11 cellular contexts compared by ENCODE assay signal in the genomic region with DNA sequence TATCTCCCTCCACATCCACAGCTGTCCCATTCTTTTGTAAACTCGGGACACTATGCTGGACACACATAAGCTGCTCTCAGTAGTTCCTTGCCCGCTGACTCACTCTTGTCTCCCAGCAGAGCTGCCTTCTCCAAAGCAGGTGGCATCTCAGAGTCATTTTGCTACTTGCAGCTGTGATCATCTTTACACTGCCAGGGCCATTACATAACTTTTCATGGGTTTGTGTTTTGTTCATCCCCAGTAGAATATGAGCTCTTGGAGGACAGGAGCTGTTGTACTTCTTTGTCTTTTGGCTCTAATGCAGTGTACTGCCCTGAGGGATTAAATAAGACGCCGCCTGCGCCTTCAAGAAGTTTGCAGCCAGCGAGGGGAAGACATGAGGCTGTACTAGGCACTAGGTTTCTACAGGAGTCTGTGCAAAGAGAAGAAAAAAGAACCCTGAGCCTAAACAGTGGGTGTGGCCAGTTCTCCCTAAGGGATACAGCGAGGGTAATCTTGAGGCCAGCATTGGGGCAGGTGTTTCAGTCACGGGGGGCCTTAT. TPM values are rescaled to one million over a fixed set of nuclear protein-coding genes. Genes with fewer than 3 reads are reported as not detected.
A peak's percentile ranks its signal among the peaks of the same experiment; 100 is the strongest.
DNase-seq lines count a peak whose midpoint lies in the region; ATAC-seq and TF ChIP-seq lines count a peak whose summit lies in the region.
"Had no signal": no experiment of that assay in that cellular context is flagged by ENCODE, and none has a peak within 500 bp of the region (broad histone marks: within the 10 kb centered on the region; RNA-seq: fewer than 3 reads in every experiment).

No MANE protein-coding gene starts in this region.

- H4K20me1 ChIP-seq in osteoblast (ENCODE audit: insufficient read depth, low read length) = peaks cover 7% of the 10 kb centered on the region

- peak; percentile 54 for DNase-seq in activated CD4-positive, alpha-beta memory T cell treated with anti-CD3 and anti-CD28 coated beads for 36 hours
- DNase-seq in activated CD4-positive, alpha-beta memory T cell treated with anti-CD3 and anti-CD28 coated beads, Interleukin-2, amount 10 ng/mL, durations not matched to agents 7 days and 5 days = no peak
- DNase-seq in MV-4-11 (lab: John Stamatoyannopoulos, UW) = peak; percentile 54
- peak in 1 of 2 donors; percentile 59 for DNase-seq in psoas muscle
- no peak for DNase-seq in activated CD8-positive, alpha-beta memory T cell treated with anti-CD3 and anti-CD28 coated beads, Interleukin-2, amount 10 ng/mL, durations not matched to agents 7 days and 5 days
- no peak for DNase-seq in heart left ventricle
- DNase-seq in osteoblast (ENCODE audit: insufficient read length, low spot score, missing footprints) = no peak
- DNase-seq: NCI-H1436 treated with DMSO at 0.1 percent for 48 hours, sigmoid colon had no signal

- H3K27ac ChIP-seq in psoas muscle (peak overlapping the region; percentile 7), heart left ventricle (no peak overlapping the region), osteoblast (ENCODE audit: low read depth, low read length) (no peak overlapping the region)
- H3K27ac ChIP-seq: sigmoid colon had no signal

- no peaks in the 10 kb centered on the region for H3K27me3 Mint-ChIP-seq in activated CD4-positive, alpha-beta memory T cell treated with anti-CD3 and anti-CD28 coated beads for 36 hours
- no peaks in the 10 kb centered on the region for H3K27me3 Mint-ChIP-seq in activated CD4-positive, alpha-beta memory T cell treated with anti-CD3 and anti-CD28 coated beads, Interleukin-2, amount 10 ng/mL, durations not matched to agents 7 days and 5 days
- H3K27me3 Mint-ChIP-seq in activated CD8-positive, alpha-beta memory T cell treated with anti-CD3 and anti-CD28 coated beads, Interleukin-2, amount 10 ng/mL, durations not matched to agents 7 days and 5 days = no peaks in the 10 kb centered on the region

- H3K27ac Mint-ChIP-seq in activated CD4-positive, alpha-beta memory T cell treated with anti-CD3 and anti-CD28 coated beads for 36 hours = peak overlapping the region; percentile 46
- H3K27ac Mint-ChIP-seq in activated CD4-positive, alpha-beta memory T cell treated with anti-CD3 and anti-CD28 coated beads, Interleukin-2, amount 10 ng/mL, durations not matched to agents 7 days and 5 days = no peak overlapping the region
- no peak overlapping the region for H3K27ac Mint-ChIP-seq in activated CD8-positive, alpha-beta memory T cell treated with anti-CD3 and anti-CD28 coated beads, Interleukin-2, amount 10 ng/mL, durations not matched to agents 7 days and 5 days

- H3K36me3 ChIP-seq in psoas muscle (ENCODE audit: insufficient read depth in 1 of 2, low read depth in 1 of 2) = peaks cover 2 to 82% of the 10 kb centered on the region in 2 donors
- H3K36me3 ChIP-seq in heart left ventricle = peaks cover 0 to 84% (median 63%) of the 10 kb centered on the region in 9 donors
- H3K36me3 ChIP-seq in osteoblast (ENCODE audit: insufficient read depth, low read length) = peaks cover 3% of the 10 kb centered on the region

- no peaks in the 10 kb centered on the region for H3K79me2 ChIP-seq in osteoblast (ENCODE audit: insufficient read depth, low read length)

- no peak overlapping the region for H3K4me3 Mint-ChIP-seq in activated CD4-positive, alpha-beta memory T cell treated with anti-CD3 and anti-CD28 coated beads for 36 hours
- H3K4me3 Mint-ChIP-seq in activated CD4-positive, alpha-beta memory T cell treated with anti-CD3 and anti-CD28 coated beads, Interleukin-2, amount 10 ng/mL, durations not matched to agents 7 days and 5 days = no peak overlapping the region
- no peak overlapping the region for H3K4me3 Mint-ChIP-seq in activated CD8-positive, alpha-beta memory T cell treated with anti-CD3 and anti-CD28 coated beads, Interleukin-2, amount 10 ng/mL, durations not matched to agents 7 days and 5 days

- H3K9me3 Mint-ChIP-seq in activated CD4-positive, alpha-beta memory T cell treated with anti-CD3 and anti-CD28 coated beads for 36 hours = no peaks in the 10 kb centered on the region
- H3K9me3 Mint-ChIP-seq in activated CD4-positive, alpha-beta memory T cell treated with anti-CD3 and anti-CD28 coated beads, Interleukin-2, amount 10 ng/mL, durations not matched to agents 7 days and 5 days = no peaks in the 10 kb centered on the region
- H3K9me3 Mint-ChIP-seq in activated CD8-positive, alpha-beta memory T cell treated with anti-CD3 and anti-CD28 coated beads, Interleukin-2, amount 10 ng/mL, durations not matched to agents 7 days and 5 days (ENCODE audit: low read depth) = no peaks in the 10 kb centered on the region

- CTCF ChIA-PET in activated CD4-positive, alpha-beta memory T cell treated with anti-CD3 and anti-CD28 coated beads for 36 hours (lab: Charles Lee) = interaction anchor here (0.8 to 1.8 kb wide), 9 partner anchors 20 to 172 kb away, joined by 3 to 7 read pairs (median 4); no protein-coding TSS in a partner anchor
- CTCF ChIA-PET in activated CD4-positive, alpha-beta memory T cell treated with anti-CD3 and anti-CD28 coated beads, Interleukin-2, amount 10 ng/mL, durations not matched to agents 7 days and 5 days (lab: Charles Lee) = interaction anchor here (0.8 to 3.2 kb wide), 4 partner anchors 12 to 89 kb away, joined by 3 to 11 read pairs (median 4); no protein-coding TSS in a partner anchor
- CTCF ChIA-PET in activated CD8-positive, alpha-beta memory T cell treated with anti-CD3 and anti-CD28 coated beads, Interleukin-2, amount 10 ng/mL, durations not matched to agents 7 days and 5 days (lab: Charles Lee) = interaction anchor here (1.4 kb wide), 1 partner anchor 79 kb away, joined by 10 read pairs; no protein-coding TSS in a partner anchor

- H2AFZ ChIP-seq in osteoblast (ENCODE audit: low read length) = no peak overlapping the region

- no peak for TF ChIP-seq POLR2A in heart left ventricle (IDR thresholded peaks at IDR 0.05)

- intact Hi-C loops in activated CD4-positive, alpha-beta memory T cell treated with anti-CD3 and anti-CD28 coated beads for 36 hours (cut with micrococcal nuclease) = no loop called here
- intact Hi-C loops in psoas muscle (cut with DNase I) (no loop called here), heart left ventricle (cut with DNase I) (no loop called here)

- H3K27me3 ChIP-seq in psoas muscle (ENCODE audit: insufficient read depth in 3 of 3, low read length in 2 of 3) = no peaks in the 10 kb centered on the region
- no peaks in the 10 kb centered on the region for H3K27me3 ChIP-seq in heart left ventricle
- H3K27me3 ChIP-seq in osteoblast (ENCODE audit: insufficient read depth, low read length) = no peaks in the 10 kb centered on the region
- H3K27me3 ChIP-seq: sigmoid colon had no signal

- H3K9me3 ChIP-seq in psoas muscle (no peaks in the 10 kb centered on the region), heart left ventricle (no peaks in the 10 kb centered on the region), osteoblast (ENCODE audit: low read depth, low read length) (no peaks in the 10 kb centered on the region)
- H3K9me3 ChIP-seq: sigmoid colon had no signal

- H3K4me1 Mint-ChIP-seq in activated CD4-positive, alpha-beta memory T cell treated with anti-CD3 and anti-CD28 coated beads for 36 hours (ENCODE audit: low read depth) = peaks cover 77% of the 10 kb centered on the region
- H3K4me1 Mint-ChIP-seq in activated CD4-positive, alpha-beta memory T cell treated with anti-CD3 and anti-CD28 coated beads, Interleukin-2, amount 10 ng/mL, durations not matched to agents 7 days and 5 days = peaks cover 47% of the 10 kb centered on the region
- H3K4me1 Mint-ChIP-seq in activated CD8-positive, alpha-beta memory T cell treated with anti-CD3 and anti-CD28 coated beads, Interleukin-2, amount 10 ng/mL, durations not matched to agents 7 days and 5 days = peaks cover 41% of the 10 kb centered on the region

- no peaks in the 10 kb centered on the region for H3K4me1 ChIP-seq in psoas muscle
- peaks cover 0 to 8% (median 0%) of the 10 kb centered on the region in 12 donors for H3K4me1 ChIP-seq in heart left ventricle
- no peaks in the 10 kb centered on the region for H3K4me1 ChIP-seq in osteoblast (ENCODE audit: insufficient read depth, low read length)
- H3K4me1 ChIP-seq: sigmoid colon had no signal

- whole genome bisulfite sequencing in psoas muscle, 3 donors = 45 to 66% (median 47%) methylated on average over 8 of the region's 8 CpGs
- 86 to 93% (median 89%) methylated on average over 8 of the region's 8 CpGs for WGBS in heart left ventricle, 4 donors

- TF ChIP-seq CTCF in psoas muscle (IDR thresholded peaks at IDR 0.05) (no peak), heart left ventricle (IDR thresholded peaks at IDR 0.05) (no peak), osteoblast (IDR thresholded peaks at IDR 0.05; ENCODE audit: extremely low read depth, low read depth, low read length) (no peak)

- POLR2A ChIA-PET in activated CD4-positive, alpha-beta memory T cell treated with anti-CD3 and anti-CD28 coated beads for 36 hours (lab: Charles Lee) = interaction anchor here (0.9 to 1.6 kb wide), 5 partner anchors 9 to 40 kb away, joined by 3 to 5 read pairs (median 3); no protein-coding TSS in a partner anchor
- POLR2A ChIA-PET in activated CD4-positive, alpha-beta memory T cell treated with anti-CD3 and anti-CD28 coated beads, Interleukin-2, amount 10 ng/mL, durations not matched to agents 7 days and 5 days (lab: Charles Lee) = interaction anchor here (0.8 to 3.0 kb wide), 8 partner anchors 14 to 92 kb away, joined by 3 to 13 read pairs (median 4); a partner anchor contains a TSS

- H3K4me3 ChIP-seq in psoas muscle = no peak overlapping the region
- no peak overlapping the region for H3K4me3 ChIP-seq in heart left ventricle
- no peak overlapping the region for H3K4me3 ChIP-seq in osteoblast (ENCODE audit: insufficient read depth, low read length)
- H3K4me3 ChIP-seq: sigmoid colon had no signal

- H3K36me3 Mint-ChIP-seq in activated CD4-positive, alpha-beta memory T cell treated with anti-CD3 and anti-CD28 coated beads for 36 hours = peaks cover 51% of the 10 kb centered on the region
- H3K36me3 Mint-ChIP-seq in activated CD4-positive, alpha-beta memory T cell treated with anti-CD3 and anti-CD28 coated beads, Interleukin-2, amount 10 ng/mL, durations not matched to agents 7 days and 5 days (ENCODE audit: low read depth) = peaks cover 54% of the 10 kb centered on the region
- H3K36me3 Mint-ChIP-seq in activated CD8-positive, alpha-beta memory T cell treated with anti-CD3 and anti-CD28 coated beads, Interleukin-2, amount 10 ng/mL, durations not matched to agents 7 days and 5 days = peaks cover 31% of the 10 kb centered on the region

- peak; percentile 65 for ATAC-seq in HG02642 (IDR thresholded peaks at IDR 0.05; ENCODE audit: poor library complexity, unreplicated experiment)
- ATAC-seq in psoas muscle = peak; percentile 85 to 89 (median 86)
- ATAC-seq in activated CD8-positive, alpha-beta memory T cell treated with anti-CD3 and anti-CD28 coated beads, Interleukin-2, amount 10 ng/mL, durations not matched to agents 7 days and 5 days = no peak
- ATAC-seq in heart left ventricle = no peak

- no peak overlapping the region for H3K4me2 ChIP-seq in osteoblast (ENCODE audit: insufficient read depth, low read length)

RNA-seq across cellular contexts. Expression of a gene that starts 40.8 kb away (rescaled TPM):
- total RNA-seq in activated CD4-positive, alpha-beta memory T cell treated with anti-CD3 and anti-CD28 coated beads for 36 hours = 10 to 100 TPM; 46.4 to 47.1 TPM
- total RNA-seq in activated CD4-positive, alpha-beta memory T cell treated with anti-CD3 and anti-CD28 coated beads, Interleukin-2, amount 10 ng/mL, durations not matched to agents 7 days and 5 days = 10 to 100 TPM; 43.7 to 46.2 TPM
- 1 to 10 TPM in 2 of 4 donors, under 1 TPM in 2; 0.80 to 1.4 (median 1.00) TPM for total RNA-seq in psoas muscle
- polyA plus RNA-seq in psoas muscle = under 1 TPM; 0.67 to 0.69 (median 0.69) TPM
- total RNA-seq in activated CD8-positive, alpha-beta memory T cell treated with anti-CD3 and anti-CD28 coated beads, Interleukin-2, amount 10 ng/mL, durations not matched to agents 7 days and 5 days = 10 to 100 TPM; 15.3 to 19.5 TPM
- 1 to 10 TPM in 7 of 9 donors, under 1 TPM in 2; 0.69 to 7.6 (median 1.5) TPM for total RNA-seq in heart left ventricle
- polyA plus RNA-seq in heart left ventricle = 1 to 10 TPM in 1 of 2 donors, under 1 TPM in 1; 0.72 to 2.7 TPM
- total RNA-seq in osteoblast = 0.29 and 0.36 TPM in 2 replicates
- total RNA-seq: fibroblast of lung had no signal

Comparison
In these comparisons a context has a peak if more than half of its experiments do, and no peak if none do; other contexts are left out.
1. DNase-seq: peak in activated CD4-positive, alpha-beta memory T cell treated with anti-CD3 and anti-CD28 coated beads for 36 hours (single experiment) and MV-4-11 (single experiment); none in activated CD4-positive, alpha-beta memory T cell treated with anti-CD3 and anti-CD28 coated beads, Interleukin-2, amount 10 ng/mL, durations not matched to agents 7 days and 5 days (single experiment), activated CD8-positive, alpha-beta memory T cell treated with anti-CD3 and anti-CD28 coated beads, Interleukin-2, amount 10 ng/mL, durations not matched to agents 7 days and 5 days (single experiment), heart left ventricle (0 of 5) and osteoblast (single experiment).
2. ATAC-seq: peak in HG02642 (single experiment) and psoas muscle (4 of 4); none in activated CD8-positive, alpha-beta memory T cell treated with anti-CD3 and anti-CD28 coated beads, Interleukin-2, amount 10 ng/mL, durations not matched to agents 7 days and 5 days (single experiment) and heart left ventricle (0 of 4).